Comparison of ENCODE assay signal across 19 cellular contexts in the genomic region with DNA sequence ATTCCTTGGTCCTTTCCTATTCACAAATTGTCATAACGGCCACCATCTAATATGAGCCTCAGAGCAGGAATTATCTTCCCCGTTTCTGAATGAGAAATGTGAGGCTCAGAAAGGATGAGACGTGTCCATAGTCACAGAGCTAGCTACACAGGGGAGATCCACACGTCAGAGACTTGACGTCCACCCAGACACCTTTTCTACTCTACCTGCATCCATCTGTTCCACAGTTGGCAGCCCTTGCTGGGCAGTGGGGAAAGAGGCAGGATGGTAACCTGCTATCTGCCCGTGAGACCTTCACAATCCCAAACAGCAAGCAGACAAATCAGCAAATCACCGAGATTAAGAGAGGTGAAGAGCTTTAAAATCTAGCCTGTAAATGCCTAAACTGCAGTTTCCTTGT. TPM values are rescaled to one million over a fixed set of nuclear protein-coding genes. Genes with fewer than 3 reads are reported as not detected.
DNase-seq lines count a peak whose midpoint lies in the region; ATAC-seq and TF ChIP-seq lines count a peak whose summit lies in the region.
"Had no signal": no experiment of that assay in that cellular context is flagged by ENCODE, and none has a peak within 500 bp of the region (broad histone marks: within the 10 kb centered on the region; RNA-seq: fewer than 3 reads in every experiment).

No MANE protein-coding gene starts in this region.

- no peaks in the 10 kb centered on the region for H3K9me3 ChIP-seq in osteoblast (ENCODE audit: low read depth, low read length)
- H3K9me3 ChIP-seq: A549; BLaER1 treated with 17β-estradiol and CSF1 and Interleukin-3, amounts not matched to agents 10 nM and 100 nM; Caco-2 had no signal

- no peaks in the 10 kb centered on the region for H4K20me1 ChIP-seq in osteoblast (ENCODE audit: insufficient read depth, low read length)

- TF ChIP-seq CTCF in osteoblast (IDR thresholded peaks at IDR 0.05; ENCODE audit: extremely low read depth, low read depth, low read length) = no peak

- peaks cover 55% of the 10 kb centered on the region for H3K27me3 ChIP-seq in osteoblast (ENCODE audit: insufficient read depth, low read length)
- H3K27me3 ChIP-seq: BLaER1 treated with 17β-estradiol and CSF1 and Interleukin-3, amounts not matched to agents 10 nM and 100 nM had no signal

- in situ Hi-C loops in G401 (cut with HindIII; ENCODE audit: low sequenced_read_pairs) = no loop called here

- H3K4me2 ChIP-seq in osteoblast (ENCODE audit: insufficient read depth, low read length) = no peak overlapping the region
- H3K4me2 ChIP-seq: A549; BLaER1 treated with 17β-estradiol and CSF1 and Interleukin-3, amounts not matched to agents 10 nM and 100 nM had no signal

- no peak overlapping the region for H3K27ac ChIP-seq in osteoblast (ENCODE audit: low read depth, low read length)
- H3K27ac ChIP-seq: 22Rv1; A549; BLaER1 treated with 17β-estradiol and CSF1 and Interleukin-3, amounts not matched to agents 10 nM and 100 nM; C4-2B had no signal

- no peak overlapping the region for H2AFZ ChIP-seq in osteoblast (ENCODE audit: low read length)

- no peaks in the 10 kb centered on the region for H3K79me2 ChIP-seq in osteoblast (ENCODE audit: insufficient read depth, low read length)

- no peak for ATAC-seq in GM21515 (IDR thresholded peaks at IDR 0.05; ENCODE audit: unreplicated experiment)
- ATAC-seq: A549; CD8-positive, alpha-beta T cell; GM12878 had no signal

- no peaks in the 10 kb centered on the region for H3K4me1 ChIP-seq in osteoblast (ENCODE audit: insufficient read depth, low read length)
- H3K4me1 ChIP-seq: A549, Caco-2 had no signal

- no peak overlapping the region for H3K4me3 ChIP-seq in osteoblast (ENCODE audit: insufficient read depth, low read length)
- H3K4me3 ChIP-seq: A549; BLaER1 treated with 17β-estradiol and CSF1 and Interleukin-3, amounts not matched to agents 10 nM and 100 nM; GM12878 had no signal

- DNase-seq in G401 (ENCODE audit: low spot score) = peak; percentile 87
- DNase-seq in cerebellum (ENCODE audit: low spot score) = peak; percentile 84
- peak; percentile 12 for DNase-seq in epidermal melanocyte (ENCODE audit: insufficient read length, low spot score)
- peak; percentile 10 for DNase-seq in osteoblast (ENCODE audit: insufficient read length, low spot score, missing footprints)
- no peak for DNase-seq in activated CD8-positive, alpha-beta memory T cell treated with anti-CD3 and anti-CD28 coated beads, Interleukin-2, amount 50 U/mL, for 4 hours
- DNase-seq in GM19238 (ENCODE audit: insufficient read length, low spot score) = no peak
- DNase-seq: AML-193; Caco-2; Calu3; CD4-positive, alpha-beta T cell; CD8-positive, alpha-beta T cell; DMS79 treated with DMSO at 0.1 percent for 48 hours; GDM1 had no signal

- H3K36me3 ChIP-seq in osteoblast (ENCODE audit: insufficient read depth, low read length) = no peaks in the 10 kb centered on the region

RNA-seq across cellular contexts. Expression of a gene that starts 8.4 kb away (rescaled TPM):
- total RNA-seq in G401 (2014; rRNA removed; shearing (Covaris generic)) = 8.2 and 8.9 TPM in 2 replicates
- total RNA-seq in cerebellum (28.9 TPM), osteoblast (3.5 and 6.2 TPM in 2 replicates)

RNA-seq across cellular contexts. Expression of a gene that starts 34.5 kb away (rescaled TPM):
- total RNA-seq in G401 (2014; rRNA removed; shearing (Covaris generic)) = 39.4 and 76.7 TPM in 2 replicates
- 41.5 TPM for total RNA-seq in cerebellum
- total RNA-seq in osteoblast = 24.2 TPM in 2 replicates

Comparison
In these comparisons a context has a peak if more than half of its experiments do, and no peak if none do; other contexts are left out.
1. DNase-seq: peak in G401 (single experiment), cerebellum (single experiment), epidermal melanocyte (single experiment) and osteoblast (single experiment); none in activated CD8-positive, alpha-beta memory T cell treated with anti-CD3 and anti-CD28 coated beads, Interleukin-2, amount 50 U/mL, for 4 hours (single experiment) and GM19238 (single experiment).